Comparison of ENCODE assay signal across 8 cellular contexts in genomic region chr20:35953411-35954199, GRCh38. TPM values are rescaled to one million over a fixed set of nuclear protein-coding genes. Genes with fewer than 3 reads are reported as not detected.
DNase-seq lines count a peak whose midpoint lies in the region; ATAC-seq and TF ChIP-seq lines count a peak whose summit lies in the region.

No MANE protein-coding gene starts in this region.

- peak overlapping the region; percentile 95 for H3K4me2 ChIP-seq in GM23338
- H3K4me2 ChIP-seq in MM.1S (ENCODE audit: low read depth, low read length), result peak overlapping the region; percentile 88

- ATAC-seq in GM23338 (peak; percentile 33), right lobe of liver (peak; percentile 33 to 47 (median 44))

- intact Hi-C loops in colonic mucosa (cut with DNase I) (no loop called here), right lobe of liver (cut with DNase I) (no loop called here)

- peaks cover 28% of the 10 kb centered on the region for H3F3A ChIP-seq in GM23338 (replicated peaks; ENCODE audit: low read depth)
- H3F3A ChIP-seq in MM.1S (ENCODE audit: insufficient read depth, low read length), result peaks cover 40% of the 10 kb centered on the region

- peak overlapping the region; percentile 75 for H3K4me3 ChIP-seq in GM23338
- peak overlapping the region; percentile 88 for H3K4me3 ChIP-seq in MM.1S (ENCODE audit: low read length)
- peak overlapping the region; percentile 79 for H3K4me3 ChIP-seq in colonic mucosa
- peak overlapping the region; percentile 96 to 99 (median 97) for H3K4me3 ChIP-seq in right lobe of liver

- H3K36me3 ChIP-seq in GM23338 (ENCODE audit: insufficient read depth) (no peaks in the 10 kb centered on the region), MM.1S (replicated peaks; ENCODE audit: insufficient read depth, low read length) (no peaks in the 10 kb centered on the region), colonic mucosa (no peaks in the 10 kb centered on the region), right lobe of liver (no peaks in the 10 kb centered on the region)

- peak overlapping the region; percentile 99 for H3K9ac ChIP-seq in MM.1S (ENCODE audit: low read length)
- peak overlapping the region; percentile 81 to 100 for H3K9ac ChIP-seq in colonic mucosa (ENCODE audit: low read depth in 2 of 2, low read length in 2 of 2)

- peak overlapping the region; percentile 98 for H3K27ac Mint-ChIP-seq in GM23338
- H3K27ac Mint-ChIP-seq in activated CD4-positive, alpha-beta T cell treated with anti-CD3 and anti-CD28 coated beads, Interleukin-2, amount 10 ng/mL, durations not matched to agents 7 days and 5 days, result peak overlapping the region; percentile 99

- TF ChIP-seq POLR2A in right lobe of liver (IDR thresholded peaks at IDR 0.05), result no peak

- peaks cover 15% of the 10 kb centered on the region for H3K27me3 Mint-ChIP-seq in GM23338 (ENCODE audit: insufficient read depth, low read depth, poor library complexity)
- no peaks in the 10 kb centered on the region for H3K27me3 Mint-ChIP-seq in activated CD4-positive, alpha-beta T cell treated with anti-CD3 and anti-CD28 coated beads, Interleukin-2, amount 10 ng/mL, durations not matched to agents 7 days and 5 days

- POLR2A ChIA-PET in activated CD4-positive, alpha-beta T cell treated with anti-CD3 and anti-CD28 coated beads, Interleukin-2, amount 10 ng/mL, durations not matched to agents 7 days and 5 days (lab: Charles Lee), result interaction anchor here (0.5 to 2.2 kb wide), 13 partner anchors 19 to 807 kb away, joined by 3 to 12 read pairs (median 4); partner anchors contain the start of genes EDEM2, PHF20, RBM39 and SPAG4

- peak overlapping the region; percentile 99 for H3K27ac ChIP-seq in GM23338 (ENCODE audit: low read depth)
- peak overlapping the region; percentile 99 for H3K27ac ChIP-seq in MM.1S (ENCODE audit: low read length)
- peak overlapping the region; percentile 98 for H3K27ac ChIP-seq in colonic mucosa
- H3K27ac ChIP-seq in right lobe of liver, result peak overlapping the region; percentile 97 to 99 (median 99)

- H4K20me1 ChIP-seq in GM23338 (replicated peaks; ENCODE audit: insufficient read depth) (peaks cover 16% of the 10 kb centered on the region), MM.1S (ENCODE audit: insufficient read depth, low read length) (no peaks in the 10 kb centered on the region)

- CTCF ChIA-PET in activated CD4-positive, alpha-beta T cell treated with anti-CD3 and anti-CD28 coated beads, Interleukin-2, amount 10 ng/mL, durations not matched to agents 7 days and 5 days (lab: Charles Lee), result interaction anchor here (0.6 to 3.6 kb wide), 63 partner anchors 10 to 1126 kb away, joined by 3 to 54 read pairs (median 4); partner anchors contain the start of genes CEP250, CNBD2, ERGIC3 and MMP24OS

- peaks cover 8% of the 10 kb centered on the region; the same call in 2 of the 3 replicates for H3K36me3 Mint-ChIP-seq in GM23338 (ENCODE audit: low read depth)
- H3K36me3 Mint-ChIP-seq in activated CD4-positive, alpha-beta T cell treated with anti-CD3 and anti-CD28 coated beads, Interleukin-2, amount 10 ng/mL, durations not matched to agents 7 days and 5 days (ENCODE audit: low read depth), result peaks cover 15% of the 10 kb centered on the region

- H3K4me1 ChIP-seq in GM23338 (ENCODE audit: insufficient read depth) (peaks cover 14% of the 10 kb centered on the region; the same call in 1 of the 2 replicates), MM.1S (ENCODE audit: low read length) (peaks cover 22% of the 10 kb centered on the region), colonic mucosa (peaks cover 6% of the 10 kb centered on the region), right lobe of liver (peaks cover 0 to 21% (median 2%) of the 10 kb centered on the region in 4 donors)

- no peaks in the 10 kb centered on the region; the same call in 2 of the 3 replicates for H3K9me3 Mint-ChIP-seq in GM23338
- no peaks in the 10 kb centered on the region for H3K9me3 Mint-ChIP-seq in activated CD4-positive, alpha-beta T cell treated with anti-CD3 and anti-CD28 coated beads, Interleukin-2, amount 10 ng/mL, durations not matched to agents 7 days and 5 days

- H3K9me2 ChIP-seq in GM23338 (ENCODE audit: insufficient read depth) (no peaks in the 10 kb centered on the region), MM.1S (replicated peaks; ENCODE audit: insufficient read depth, low read length) (no peaks in the 10 kb centered on the region)

- H3K27me3 ChIP-seq in GM23338 (ENCODE audit: insufficient read depth) (no peaks in the 10 kb centered on the region), MM.1S (replicated peaks; ENCODE audit: insufficient read depth, low read length) (no peaks in the 10 kb centered on the region), colonic mucosa (no peaks in the 10 kb centered on the region), right lobe of liver (no peaks in the 10 kb centered on the region)

- DNase-seq in EL (peak; percentile 49), GM23338 (ENCODE audit: low spot score) (peak; percentile 57), MM.1S (peak; percentile 48), colonic mucosa (peak; percentile 49), right lobe of liver (peak; percentile 64 to 77 (median 67)), retina (no peak)
- peak; percentile 82 for DNase-seq in activated CD4-positive, alpha-beta T cell treated with anti-CD3 and anti-CD28 coated beads, Interleukin-2, amount 10 ng/mL, durations not matched to agents 7 days and 5 days
- peak; percentile 35 to 45 (median 36) for DNase-seq in stimulated activated CD4-positive, alpha-beta T cell treated with anti-CD3 and anti-CD28 coated beads, TNF-alpha, amount 100 ng/mL, for 4 hours (ENCODE audit: low read depth in 3 of 3)

- no peaks in the 10 kb centered on the region for H3K9me3 ChIP-seq in MM.1S (replicated peaks; ENCODE audit: insufficient read depth, low read length)
- no peaks in the 10 kb centered on the region for H3K9me3 ChIP-seq in colonic mucosa
- no peaks in the 10 kb centered on the region for H3K9me3 ChIP-seq in right lobe of liver

- WGBS in right lobe of liver (ENCODE audit: insufficient coverage, low coverage, low lambda C conversion rate, missing lambda C conversion rate), result 0% methylated on average over 10 of the region's 64 CpGs

- peaks cover 10% of the 10 kb centered on the region; the same call in 2 of the 3 replicates for H3K4me1 Mint-ChIP-seq in GM23338
- H3K4me1 Mint-ChIP-seq in activated CD4-positive, alpha-beta T cell treated with anti-CD3 and anti-CD28 coated beads, Interleukin-2, amount 10 ng/mL, durations not matched to agents 7 days and 5 days, result peaks cover 22% of the 10 kb centered on the region

- TF ChIP-seq CTCF in GM23338 (conservative IDR thresholded peaks at IDR 0.05; ENCODE audit: low read depth in 2 of 2) (no peak), MM.1S (IDR thresholded peaks at IDR 0.05; ENCODE audit: low read length) (no peak), colonic mucosa (IDR thresholded peaks at IDR 0.05) (no peak), right lobe of liver (IDR thresholded peaks at IDR 0.05) (no peak)

- H2AFZ ChIP-seq in GM23338, result peak overlapping the region; percentile 74; the same call in 1 of the 2 replicates
- peak overlapping the region; percentile 68; the same call in 1 of the 2 replicates for H2AFZ ChIP-seq in MM.1S (ENCODE audit: low read length)

- H3K4me3 Mint-ChIP-seq in GM23338, result peak overlapping the region; percentile 98
- H3K4me3 Mint-ChIP-seq in activated CD4-positive, alpha-beta T cell treated with anti-CD3 and anti-CD28 coated beads, Interleukin-2, amount 10 ng/mL, durations not matched to agents 7 days and 5 days, result peak overlapping the region; percentile 96

- H3K79me2 ChIP-seq in GM23338 (replicated peaks; ENCODE audit: insufficient read depth) (peaks cover 19% of the 10 kb centered on the region), MM.1S (ENCODE audit: low read length) (peaks cover 23% of the 10 kb centered on the region)

TF ChIP-seq in GM23338, 12 proteins besides CTCF, POLR2A, EP300 and RAD21:
- TF ChIP-seq EZH2phosphoT487 (IDR thresholded peaks at IDR 0.05; ENCODE audit: unreplicated experiment), result no peak

RNA-seq across cellular contexts. Expression of gene SCAND1, which starts 0.7 kb away (rescaled TPM):
- 114 and 118 TPM in 2 replicates for total RNA-seq in GM23338 (2014; rRNA removed; shearing (Covaris generic))
- polyA plus RNA-seq in GM23338 (2016; fragmentation: Nextera tagmentation; extraction: Ambion mirVana), result 245 and 256 TPM in 2 replicates
- 10 to 100 TPM; 48.6 to 63.6 TPM for total RNA-seq in activated CD4-positive, alpha-beta T cell treated with anti-CD3 and anti-CD28 coated beads, Interleukin-2, amount 10 ng/mL, durations not matched to agents 7 days and 5 days
- total RNA-seq in colonic mucosa, result 100 to 1,000 TPM in 1 of 2 donors, 10 to 100 TPM in 1; 91.3 to 125 TPM
- total RNA-seq in right lobe of liver, result 100 to 1,000 TPM in 2 of 6 experiments, 10 to 100 TPM in 4; 35.5 to 106 (median 43.8) TPM

RNA-seq across cellular contexts. Expression of gene CNBD2, which starts 14.8 kb away (rescaled TPM):
- 2.7 TPM in 1 of 2 replicates, not detected in the other for total RNA-seq in GM23338 (2014; rRNA removed; shearing (Covaris generic))
- not detected in 2 replicates for polyA plus RNA-seq in GM23338 (2016; fragmentation: Nextera tagmentation; extraction: Ambion mirVana)
- 1 to 10 TPM; 4.0 to 5.0 TPM for total RNA-seq in activated CD4-positive, alpha-beta T cell treated with anti-CD3 and anti-CD28 coated beads, Interleukin-2, amount 10 ng/mL, durations not matched to agents 7 days and 5 days
- total RNA-seq in colonic mucosa (1 to 10 TPM; 3.3 to 4.7 TPM), right lobe of liver (1 to 10 TPM; 1.6 to 2.2 (median 1.9) TPM)
